In genomic region chr9:94165592-94166236, GRCh38 we compare ENCODE assay signal across 8 cellular contexts.
DNase-seq lines count a peak whose midpoint lies in the region; ATAC-seq and TF ChIP-seq lines count a peak whose summit lies in the region.

No MANE protein-coding gene starts in this region.

- H3K4me1 Mint-ChIP-seq in GM23338 (peaks cover 24% of the 10 kb centered on the region), naive B cell (peaks cover 37 to 49% (median 41%) of the 10 kb centered on the region in 3 donors)
- peaks cover 32% of the 10 kb centered on the region for H3K4me1 Mint-ChIP-seq in stimulated activated effector memory CD8-positive, alpha-beta T cell treated with anti-CD3 and anti-CD28 coated beads, Interleukin-12 subunit alpha, Interleukin-12 subunit beta, amount 100 ng/mL, for 72 hours

- peaks cover 31% of the 10 kb centered on the region for H4K20me1 ChIP-seq in GM23338 (replicated peaks; ENCODE audit: insufficient read depth)

- peak; percentile 91 for ATAC-seq in GM23338
- peak; percentile 84 to 86 for ATAC-seq in naive B cell (ENCODE audit: low read depth in 2 of 2)
- ATAC-seq in stimulated activated effector memory CD8-positive, alpha-beta T cell treated with anti-CD3 and anti-CD28 coated beads, Interleukin-12 subunit alpha, Interleukin-12 subunit beta, amount 100 ng/mL, for 72 hours, result peak; percentile 94

- H3K27ac ChIP-seq in GM23338 (ENCODE audit: low read depth), result no peak overlapping the region

- H3K9me3 Mint-ChIP-seq in GM23338, result peaks cover 4% of the 10 kb centered on the region
- no peaks in the 10 kb centered on the region for H3K9me3 Mint-ChIP-seq in naive B cell
- no peaks in the 10 kb centered on the region for H3K9me3 Mint-ChIP-seq in stimulated activated effector memory CD8-positive, alpha-beta T cell treated with anti-CD3 and anti-CD28 coated beads, Interleukin-12 subunit alpha, Interleukin-12 subunit beta, amount 100 ng/mL, for 72 hours

- H3K27me3 ChIP-seq in GM23338 (ENCODE audit: insufficient read depth), result no peaks in the 10 kb centered on the region

- H3K79me2 ChIP-seq in GM23338 (replicated peaks; ENCODE audit: insufficient read depth), result peaks cover 38% of the 10 kb centered on the region

- peak overlapping the region; percentile 93 for H3K27ac Mint-ChIP-seq in GM23338
- H3K27ac Mint-ChIP-seq in naive B cell, result peak overlapping the region; percentile 78 to 96 (median 93)
- H3K27ac Mint-ChIP-seq in stimulated activated effector memory CD8-positive, alpha-beta T cell treated with anti-CD3 and anti-CD28 coated beads, Interleukin-12 subunit alpha, Interleukin-12 subunit beta, amount 100 ng/mL, for 72 hours, result peak overlapping the region; percentile 91

- no peak for TF ChIP-seq CTCF in GM23338 (conservative IDR thresholded peaks at IDR 0.05; ENCODE audit: low read depth in 2 of 2)

- H3K4me3 ChIP-seq in GM23338, result peak overlapping the region; percentile 69

- H3K36me3 Mint-ChIP-seq in GM23338 (ENCODE audit: low read depth) (peaks cover 18% of the 10 kb centered on the region), naive B cell (no peaks in the 10 kb centered on the region)
- H3K36me3 Mint-ChIP-seq in stimulated activated effector memory CD8-positive, alpha-beta T cell treated with anti-CD3 and anti-CD28 coated beads, Interleukin-12 subunit alpha, Interleukin-12 subunit beta, amount 100 ng/mL, for 72 hours, result peaks cover 40% of the 10 kb centered on the region

- H3K4me1 ChIP-seq in GM23338 (ENCODE audit: insufficient read depth), result peaks cover 18% of the 10 kb centered on the region

- DNase-seq in DMS53 treated with DMSO at 0.1 percent for 48 hours (lab: John Stamatoyannopoulos, UW; ENCODE audit: unreplicated experiment) (peak; percentile 90), GM23338 (ENCODE audit: low spot score) (peak; percentile 97), Kasumi-1 (lab: John Stamatoyannopoulos, UW) (peak; percentile 98), RKO (ENCODE audit: low spot score) (peak; percentile 100), fibroblast of gingiva (ENCODE audit: low read depth) (peak; percentile 99), naive B cell (peak; percentile 98)
- peak; percentile 90 to 97 for DNase-seq in activated T-helper 1 cell treated with anti-CD3 and anti-CD28 coated beads, Interleukin-2, amount 50 U/mL, for 16 hours (ENCODE audit: low read depth in 1 of 2, low spot score in 1 of 2)
- peak in 1 of 2 donors; percentile 95 for DNase-seq in stimulated activated effector memory CD8-positive, alpha-beta T cell treated with anti-CD3 and anti-CD28 coated beads, Interleukin-12 subunit alpha, Interleukin-12 subunit beta, amount 100 ng/mL, for 72 hours (ENCODE audit: low spot score in 2 of 2)

- H3K4me2 ChIP-seq in GM23338, result peak overlapping the region; percentile 67

- no peaks in the 10 kb centered on the region; the same call in 1 of the 2 replicates for H3F3A ChIP-seq in GM23338 (replicated peaks; ENCODE audit: low read depth)

- peak overlapping the region; percentile 33; the same call in 1 of the 2 replicates for H2AFZ ChIP-seq in GM23338

- no peaks in the 10 kb centered on the region for H3K9me2 ChIP-seq in GM23338 (ENCODE audit: insufficient read depth)

- H3K4me3 Mint-ChIP-seq in GM23338 (peak overlapping the region; percentile 66), naive B cell (peak overlapping the region; percentile 77 to 97 (median 87))
- H3K4me3 Mint-ChIP-seq in stimulated activated effector memory CD8-positive, alpha-beta T cell treated with anti-CD3 and anti-CD28 coated beads, Interleukin-12 subunit alpha, Interleukin-12 subunit beta, amount 100 ng/mL, for 72 hours, result peak overlapping the region; percentile 81

- H3K36me3 ChIP-seq in GM23338 (ENCODE audit: insufficient read depth), result no peaks in the 10 kb centered on the region

- H3K27me3 Mint-ChIP-seq in GM23338 (ENCODE audit: insufficient read depth, low read depth, poor library complexity), result no peaks in the 10 kb centered on the region
- H3K27me3 Mint-ChIP-seq in naive B cell, result no peaks in the 10 kb centered on the region

TF ChIP-seq in GM23338, 12 proteins besides CTCF, POLR2A, EP300 and RAD21 (continues in another document):
- TF ChIP-seq EZH2 (IDR thresholded peaks at IDR 0.05; ENCODE audit: low read depth, unreplicated experiment), result no peak
- TF ChIP-seq POLR2AphosphoS5 (IDR thresholded peaks at IDR 0.05; ENCODE audit: low read depth), result peak; percentile 66; the same call in 1 of the 2 replicates
- TF ChIP-seq ZNF331 (CRISPR knock-in tag; IDR thresholded peaks at IDR 0.05; ENCODE audit: low read depth), result no peak
- TF ChIP-seq STAT1 (IDR thresholded peaks at IDR 0.05; ENCODE audit: unreplicated experiment), result no peak
- TF ChIP-seq ZNF114 (CRISPR knock-in tag; IDR thresholded peaks at IDR 0.05), result peak; percentile 84; the same call in 1 of the 2 replicates
- TF ChIP-seq EZH2phosphoT487 (IDR thresholded peaks at IDR 0.05; ENCODE audit: unreplicated experiment), result no peak
- no peak for TF ChIP-seq ETS1 (IDR thresholded peaks at IDR 0.05)
- peak; percentile 64 for TF ChIP-seq REST (IDR thresholded peaks at IDR 0.05; ENCODE audit: unreplicated experiment)
- TF ChIP-seq NANOG (IDR thresholded peaks at IDR 0.05; ENCODE audit: borderline replicate concordance), result no peak
- TF ChIP-seq CREB1 (CRISPR knock-in tag; IDR thresholded peaks at IDR 0.05; ENCODE audit: low read depth), result peak; percentile 80
- TF ChIP-seq JUNB (IDR thresholded peaks at IDR 0.05; ENCODE audit: unreplicated experiment), result no peak
